8 cellular contexts compared by ENCODE assay signal in genomic region chr16:14300631-14301149, GRCh38.
DNase-seq lines count a peak whose midpoint lies in the region; ATAC-seq and TF ChIP-seq lines count a peak whose summit lies in the region.

No MANE protein-coding gene starts in this region.

- H3K27me3 Mint-ChIP-seq in neural crest cell (ENCODE audit: low read depth) = peaks cover 51% of the 10 kb centered on the region

- no peak overlapping the region for H3K27ac ChIP-seq in foreskin keratinocyte

- H3K4me1 ChIP-seq in foreskin keratinocyte = peaks cover 20% of the 10 kb centered on the region

- peaks cover 28% of the 10 kb centered on the region for H3K4me1 Mint-ChIP-seq in neural crest cell

- peak; percentile 34 to 44 for ATAC-seq in activated CD4-positive, CD25-positive, alpha-beta regulatory T cell treated with anti-CD3 and anti-CD28 coated beads, Interleukin-2, amount 50 U/mL, for 24 hours
- ATAC-seq in HG03066 (IDR thresholded peaks at IDR 0.05; ENCODE audit: low read depth, unreplicated experiment) (peak; percentile 58), foreskin keratinocyte (peak; percentile 63), GM21529 (IDR thresholded peaks at IDR 0.05; ENCODE audit: unreplicated experiment) (no peak)

- no peaks in the 10 kb centered on the region for H3K27me3 ChIP-seq in foreskin keratinocyte

- H3K36me3 Mint-ChIP-seq in neural crest cell (ENCODE audit: low read depth) = no peaks in the 10 kb centered on the region

- H3K4me3 Mint-ChIP-seq in neural crest cell = peak overlapping the region; percentile 89

- DNase-seq in activated CD4-positive, CD25-positive, alpha-beta regulatory T cell (lab: John Stamatoyannopoulos, UW) = no peak
- DNase-seq in NCI-H510A (lab: John Stamatoyannopoulos, UW) (peak; percentile 11), foreskin keratinocyte (peak in 1 of 2 donors; percentile 68), neural crest cell (ENCODE audit: low read depth, low spot score) (no peak)
- DNase-seq in activated T-cell treated with anti-CD3 and anti-CD28 coated beads, Interleukin-2, amount 50 U/mL, for 48 hours = peak; percentile 50 to 54

- H3K9me3 Mint-ChIP-seq in neural crest cell = no peaks in the 10 kb centered on the region

- H3K27ac Mint-ChIP-seq in neural crest cell (ENCODE audit: unreplicated experiment) = no peak overlapping the region

- TF ChIP-seq CTCF in foreskin keratinocyte (conservative IDR thresholded peaks at IDR 0.05) (peak; percentile 84), neural crest cell (conservative IDR thresholded peaks at IDR 0.05) (peak; percentile 62)

Comparison
In these comparisons a context has a peak if more than half of its experiments do, and no peak if none do; other contexts are left out.
1. DNase-seq: peak in NCI-H510A (single experiment) and activated T-cell treated with anti-CD3 and anti-CD28 coated beads, Interleukin-2, amount 50 U/mL, for 48 hours (2 of 2); none in activated CD4-positive, CD25-positive, alpha-beta regulatory T cell (0 of 4) and neural crest cell (single experiment).